ENCODE assay signal across 8 cellular contexts in genomic region chrX:136496359-136496767, GRCh38. TPM values are rescaled to one million over a fixed set of nuclear protein-coding genes. Genes with fewer than 3 reads are reported as not detected.
DNase-seq lines count a peak whose midpoint lies in the region; ATAC-seq and TF ChIP-seq lines count a peak whose summit lies in the region.

No MANE protein-coding gene starts in this region.

- TF ChIP-seq CTCF in endothelial cell (IDR thresholded peaks at IDR 0.05; ENCODE audit: unreplicated experiment) (no peak), parathyroid adenoma (IDR thresholded peaks at IDR 0.05) (no peak)

- no peak for DNase-seq in NT2/D1 (ENCODE audit: low read depth, low spot score)
- DNase-seq in endothelial cell (ENCODE audit: low spot score) = no peak
- no peak for DNase-seq in NCI-H187 (lab: John Stamatoyannopoulos, UW)
- DNase-seq in DMS153 treated with DMSO at 0.1 percent for 48 hours (lab: John Stamatoyannopoulos, UW; ENCODE audit: unreplicated experiment) = no peak
- no peak for DNase-seq in activated CD4-positive, alpha-beta T cell treated with anti-CD3 and anti-CD28 coated beads, Interleukin-2, amount 50 U/mL, for 48 hours

- H3K36me3 Mint-ChIP-seq in endothelial cell (ENCODE audit: low read depth, unreplicated experiment) = peaks cover 3% of the 10 kb centered on the region

- peak overlapping the region; percentile 92 for H3K4me3 Mint-ChIP-seq in endothelial cell (ENCODE audit: unreplicated experiment)

- H3K4me2 ChIP-seq in parathyroid adenoma (ENCODE audit: low read length) = peak overlapping the region; percentile 63

- no peaks in the 10 kb centered on the region for H3K27me3 Mint-ChIP-seq in endothelial cell (ENCODE audit: unreplicated experiment)

- H3K9ac ChIP-seq in ES-I3 (ENCODE audit: low read depth, low read length) (peak overlapping the region; percentile 65), NT2/D1 (ENCODE audit: insufficient read length, low read depth) (peak overlapping the region; percentile 64), parathyroid adenoma (peak overlapping the region; percentile 28)

- H2AFZ ChIP-seq in parathyroid adenoma = peak overlapping the region; percentile 89

- H3K9me3 Mint-ChIP-seq in endothelial cell (ENCODE audit: unreplicated experiment) = no peaks in the 10 kb centered on the region

- no peak for ATAC-seq in HG02798 (IDR thresholded peaks at IDR 0.05; ENCODE audit: poor library complexity, unreplicated experiment)

- no peaks in the 10 kb centered on the region for H3K79me2 ChIP-seq in parathyroid adenoma

- peak overlapping the region; percentile 94 for H3K27ac ChIP-seq in parathyroid adenoma

- H3K9me3 ChIP-seq in ES-I3 (ENCODE audit: control insufficient read depth, insufficient read depth, low read length) (no peaks in the 10 kb centered on the region), NT2/D1 (ENCODE audit: insufficient read depth, low read length) (no peaks in the 10 kb centered on the region), parathyroid adenoma (ENCODE audit: control insufficient read depth, low read length) (no peaks in the 10 kb centered on the region)

- H3K27ac Mint-ChIP-seq in endothelial cell (ENCODE audit: unreplicated experiment) = peak overlapping the region; percentile 93

- H3K36me3 ChIP-seq in ES-I3 (ENCODE audit: insufficient read depth, low read length) (no peaks in the 10 kb centered on the region), NT2/D1 (ENCODE audit: insufficient read depth, insufficient read length, low read length) (peaks cover 9% of the 10 kb centered on the region), parathyroid adenoma (ENCODE audit: control insufficient read depth, insufficient read depth, low read length) (no peaks in the 10 kb centered on the region)

- H3K4me1 ChIP-seq in ES-I3 (ENCODE audit: insufficient read depth, low read length) (no peaks in the 10 kb centered on the region; the same call in 1 of the 2 replicates), NT2/D1 (ENCODE audit: insufficient read depth, insufficient read length) (no peaks in the 10 kb centered on the region), parathyroid adenoma (no peaks in the 10 kb centered on the region)

- H3K4me1 Mint-ChIP-seq in endothelial cell (ENCODE audit: unreplicated experiment) = peaks cover 7% of the 10 kb centered on the region

- H3K4me3 ChIP-seq in NT2/D1 (ENCODE audit: insufficient read length, low read depth) (peak overlapping the region; percentile 45), parathyroid adenoma (ENCODE audit: low read depth, low read length) (peak overlapping the region; percentile 60)

- H3K27me3 ChIP-seq in NT2/D1 (ENCODE audit: insufficient read depth, insufficient read length) = no peaks in the 10 kb centered on the region
- no peaks in the 10 kb centered on the region for H3K27me3 ChIP-seq in parathyroid adenoma (ENCODE audit: control insufficient read depth, insufficient read depth, low read length)

RNA-seq across cellular contexts. Expression of gene HTATSF1, which starts 1.0 kb away (rescaled TPM):
- 31.6 TPM for total RNA-seq in endothelial cell (ENCODE audit: unreplicated experiment)

RNA-seq across cellular contexts. Expression of gene BRS3, which starts 8.6 kb away (rescaled TPM):
- not detected for total RNA-seq in endothelial cell (ENCODE audit: unreplicated experiment)

RNA-seq across cellular contexts. Expression of gene VGLL1, which starts 35.7 kb away (rescaled TPM):
- total RNA-seq in endothelial cell (ENCODE audit: unreplicated experiment) = not detected
